In the genomic region with DNA sequence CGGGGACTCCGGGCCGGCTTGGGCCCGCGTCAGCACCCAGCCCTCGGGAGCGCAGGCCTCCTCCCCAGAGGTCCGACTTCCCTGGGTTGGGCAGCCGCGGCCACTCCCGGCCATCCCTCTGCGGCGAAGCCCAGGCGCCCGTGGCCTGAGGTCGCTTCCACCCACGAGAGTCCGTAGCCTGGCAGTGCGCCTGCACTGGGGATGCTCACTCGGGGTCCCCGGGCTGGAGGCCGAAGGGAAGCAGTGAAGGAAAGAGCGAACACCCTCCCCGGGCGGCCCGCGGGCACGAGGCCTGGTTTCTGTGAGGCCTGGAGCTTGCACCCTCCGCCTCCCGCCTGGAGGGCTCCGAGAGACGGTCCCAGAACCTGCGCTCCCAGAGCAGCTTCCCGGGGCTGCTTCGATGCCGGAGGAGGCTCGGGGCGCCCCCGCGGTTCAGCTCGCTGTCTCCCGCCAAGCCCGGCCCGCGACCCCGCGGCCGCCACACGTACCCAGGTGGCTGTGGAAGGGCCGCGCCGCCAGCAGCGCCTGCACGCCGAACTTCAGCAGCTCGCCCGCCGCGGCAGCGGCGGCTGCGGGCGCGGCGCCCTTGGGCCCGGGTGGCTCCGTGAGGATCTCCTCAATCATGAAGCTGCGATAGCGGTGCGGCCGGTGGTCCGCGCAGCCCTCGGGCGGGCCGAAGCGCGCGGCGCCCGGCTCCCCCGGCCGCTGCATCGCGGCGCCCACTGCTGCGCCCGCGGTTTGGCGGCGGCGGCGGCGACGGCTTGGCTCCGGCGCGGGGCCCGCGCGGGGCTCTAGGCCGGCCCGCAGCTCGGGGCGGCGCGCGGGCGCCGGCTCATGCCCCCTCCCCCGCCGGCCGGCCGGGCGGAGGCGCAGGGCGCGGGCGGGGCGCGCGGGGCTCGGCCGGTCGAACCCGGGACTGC, we compare ENCODE assay signal across 8 cellular contexts.
DNase-seq lines count a peak whose midpoint lies in the region; ATAC-seq and TF ChIP-seq lines count a peak whose summit lies in the region.

A gene with protein sequence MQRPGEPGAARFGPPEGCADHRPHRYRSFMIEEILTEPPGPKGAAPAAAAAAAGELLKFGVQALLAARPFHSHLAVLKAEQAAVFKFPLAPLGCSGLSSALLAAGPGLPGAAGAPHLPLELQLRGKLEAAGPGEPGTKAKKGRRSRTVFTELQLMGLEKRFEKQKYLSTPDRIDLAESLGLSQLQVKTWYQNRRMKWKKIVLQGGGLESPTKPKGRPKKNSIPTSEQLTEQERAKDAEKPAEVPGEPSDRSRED (minus strand): TSS at position 920 of the 920 bp plus-strand sequence. CDS start 209 bp downstream, at position 711.

- TF ChIP-seq CTCF in retinal pigment epithelial cell (conservative IDR thresholded peaks at IDR 0.05; ENCODE audit: low read depth, low read length), result no peak

- peak within 1 kb of the TSS; percentile 8 for H3K4me3 ChIP-seq in retinal pigment epithelial cell (ENCODE audit: low read length)

- DNase-seq in DMS 273 (lab: John Stamatoyannopoulos, UW; ENCODE audit: unreplicated experiment) (peak; percentile 71), DMS 273 treated with DMSO at 0.1 percent for 48 hours (lab: John Stamatoyannopoulos, UW) (no peak), NCI-H69 (lab: John Stamatoyannopoulos, UW) (peak; percentile 68), fibroblast of peridontal ligament (ENCODE audit: extremely low read depth) (peak; percentile 38), retinal pigment epithelial cell (ENCODE audit: low read depth) (no peak)
- no peak for DNase-seq in stimulated activated CD4-positive, alpha-beta T cell treated with anti-CD3 and anti-CD28 coated beads, Interleukin-4, amount 100 ng/mL, for 24 hours

- ATAC-seq in HG02610 (IDR thresholded peaks at IDR 0.05; ENCODE audit: unreplicated experiment) (no peak), HG02678 (IDR thresholded peaks at IDR 0.05; ENCODE audit: unreplicated experiment) (no peak)

Comparison
In these comparisons a context has a peak if more than half of its experiments do, and no peak if none do; other contexts are left out.
1. DNase-seq: peak in DMS 273 (single experiment), NCI-H69 (single experiment) and fibroblast of peridontal ligament (single experiment); none in DMS 273 treated with DMSO at 0.1 percent for 48 hours (single experiment), retinal pigment epithelial cell (single experiment) and stimulated activated CD4-positive, alpha-beta T cell treated with anti-CD3 and anti-CD28 coated beads, Interleukin-4, amount 100 ng/mL, for 24 hours (single experiment).